In the genomic region with DNA sequence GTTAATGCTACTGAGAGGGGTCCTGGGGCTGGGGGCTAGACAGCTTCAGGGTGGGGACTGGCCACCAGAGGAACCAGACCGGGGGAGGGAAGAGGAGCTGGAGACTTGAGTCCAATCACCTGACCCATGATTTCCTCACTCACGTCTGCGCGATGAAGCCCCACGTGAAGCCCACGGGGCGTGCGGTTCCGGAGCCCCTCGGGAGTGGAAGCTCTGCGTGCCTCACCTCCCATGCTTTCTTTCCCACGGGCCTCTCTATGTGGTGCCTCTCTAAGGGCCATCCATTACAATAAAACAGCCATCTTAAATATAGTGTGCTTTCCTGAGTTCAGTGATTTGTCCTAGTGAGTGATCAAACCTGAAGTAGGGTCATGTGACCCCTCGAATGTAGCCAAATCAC, we compare ENCODE assay signal across 21 cellular contexts.
A peak's percentile ranks its signal among the peaks of the same experiment; 100 is the strongest.
DNase-seq lines count a peak whose midpoint lies in the region; ATAC-seq, FAIRE-seq and TF ChIP-seq lines count a peak whose summit lies in the region.
"Had no signal": no experiment of that assay in that cellular context is flagged by ENCODE, and none has a peak within 500 bp of the region (broad histone marks: within the 10 kb centered on the region; RNA-seq: fewer than 3 reads in every experiment).

No MANE protein-coding gene starts in this region.

- FAIRE-seq in H1 (lab: Jason Lieb, UNC) = no peak
- FAIRE-seq: G401.6, GM12891 had no signal

- H3K27me3 ChIP-seq in H1 (replicated peaks in 1 of 4; ENCODE audit: control insufficient read depth in 3 of 4, extremely low read depth in 1 of 4, insufficient read depth in 3 of 4, low read length in 3 of 4) (peaks cover 0 to 9% (median under 1%) of the 10 kb centered on the region in 4 experiments; a peak in 2 of 7 replicates), suprapubic skin (no peaks in the 10 kb centered on the region)

- no peak overlapping the region for H3K14ac ChIP-seq in H1 (ENCODE audit: insufficient read length)

- H3K4me3 Mint-ChIP-seq in activated T-cell treated with anti-CD3 and anti-CD28 coated beads, Interleukin-2, amount 50 U/mL, for 72 hours = peak overlapping the region; percentile 46 to 64
- H3K4me3 Mint-ChIP-seq in T-cell = peak overlapping the region in 2 of 3 donors; percentile 69 to 70
- H3K4me3 Mint-ChIP-seq: HFFc6 had no signal

- H2AFZ ChIP-seq in H1 (ENCODE audit: low read length) = peak overlapping the region; percentile 75; the same call in 1 of the 2 replicates
- H2AFZ ChIP-seq: GM23248 had no signal

- no peak overlapping the region for H2BK15ac ChIP-seq in H1 (ENCODE audit: low read length)

- no peak overlapping the region for H3K18ac ChIP-seq in H1 (ENCODE audit: extremely low read depth, low read length)

- TF ChIP-seq POLR2A in H1 (IDR thresholded peaks at IDR 0.05; ENCODE audit: control extremely low read depth in 1 of 2, low read depth in 2 of 2, low read length in 2 of 2) (no peak), suprapubic skin (IDR thresholded peaks at IDR 0.05) (no peak)

- no peak overlapping the region for H4K8ac ChIP-seq in H1 (ENCODE audit: extremely low read depth, insufficient read depth, low read length)

- no peaks in the 10 kb centered on the region for H3K79me1 ChIP-seq in H1 (ENCODE audit: low read depth, low read length)

- H4K20me1 ChIP-seq in H1 (replicated peaks in 1 of 2; ENCODE audit: control insufficient read depth in 1 of 2, insufficient read depth in 2 of 2, low read length in 2 of 2) = peaks cover 0 to 2% of the 10 kb centered on the region in 2 experiments

- no peak overlapping the region for H3K23ac ChIP-seq in H1 (ENCODE audit: insufficient read length)

- H3K27ac Mint-ChIP-seq in activated T-cell treated with anti-CD3 and anti-CD28 coated beads, Interleukin-2, amount 50 U/mL, for 72 hours = no peak overlapping the region
- no peak overlapping the region for H3K27ac Mint-ChIP-seq in T-cell
- H3K27ac Mint-ChIP-seq: CD4-positive, CD25-positive, alpha-beta regulatory T cell; HFFc6 had no signal

- TF ChIP-seq CTCF in H1 (IDR thresholded peaks at IDR 0.05; ENCODE audit: control extremely low read depth in 1 of 3, insufficient read depth in 1 of 3, low read depth in 1 of 3, low read length in 3 of 3) = no peak
- no peak for TF ChIP-seq CTCF in suprapubic skin (IDR thresholded peaks at IDR 0.05)

- H2BK20ac ChIP-seq in H1 (ENCODE audit: low read length) = no peak overlapping the region

- H3K4ac ChIP-seq in H1 (replicated peaks; ENCODE audit: insufficient read length, low read depth, low read length) = no peak overlapping the region

- no peak for TF ChIP-seq EP300 in H1 (IDR thresholded peaks at IDR 0.05; ENCODE audit: borderline replicate concordance in 1 of 2, low read depth in 2 of 2, low read length in 2 of 2)
- no peak for TF ChIP-seq EP300 in suprapubic skin (IDR thresholded peaks at IDR 0.05)

- H3K4me3 ChIP-seq in H1 (ENCODE audit: extremely low read depth in 1 of 4, insufficient read depth in 2 of 4, low read depth in 3 of 4, low read length in 4 of 4) (no peak overlapping the region), suprapubic skin (peak overlapping the region; percentile 44)
- H3K4me3 ChIP-seq: GM23248 had no signal

- H3K79me2 ChIP-seq in H1 (ENCODE audit: control insufficient read depth in 1 of 2, insufficient read depth in 2 of 2, low read length in 2 of 2) = no peaks in the 10 kb centered on the region

- H3K4me1 Mint-ChIP-seq in activated T-cell treated with anti-CD3 and anti-CD28 coated beads, Interleukin-2, amount 50 U/mL, for 72 hours (ENCODE audit: low read depth) = peaks cover 6% of the 10 kb centered on the region
- peaks cover 3 to 13% (median 8%) of the 10 kb centered on the region in 3 donors for H3K4me1 Mint-ChIP-seq in T-cell

- no peaks in the 10 kb centered on the region for H3K9me3 Mint-ChIP-seq in activated T-cell treated with anti-CD3 and anti-CD28 coated beads, Interleukin-2, amount 50 U/mL, for 72 hours
- H3K9me3 Mint-ChIP-seq in T-cell = no peaks in the 10 kb centered on the region

- no peak for DNase-seq in activated T-cell treated with anti-CD3 and anti-CD28 coated beads, Interleukin-2, amount 50 U/mL, for 72 hours
- no peak for DNase-seq in activated T-cell treated with anti-CD3 and anti-CD28 coated beads, Interleukin-2, amount 50 U/mL, for 48 hours
- DNase-seq in T-cell (no peak), H1 (ENCODE audit: low read depth in 1 of 2, low spot score in 2 of 2) (no peak), suprapubic skin (ENCODE audit: low spot score in 2 of 2) (no peak)
- DNase-seq: Calu3, DMS79, HFFc6, KBM-7, NCI-H1092 treated with DMSO at 0.1 percent for 48 hours, NCI-H1694, NCI-H2107, NCI-H226, NCI-H526 treated with DMSO at 0.1 percent for 48 hours had no signal

- TF ChIP-seq RAD21 in H1 (IDR thresholded peaks at IDR 0.05 in 1 of 2, conservative IDR thresholded peaks at IDR 0.05 in 1 of 2; ENCODE audit: low read depth in 2 of 2, low read length in 2 of 2) = no peak

- H3K4me1 ChIP-seq in H1 (replicated peaks in 1 of 4; ENCODE audit: control insufficient read depth in 3 of 4, insufficient read depth in 4 of 4, low read length in 3 of 4) (peaks cover 0 to 6% (median 0%) of the 10 kb centered on the region in 4 experiments; a peak in 3 of 7 replicates), suprapubic skin (peaks cover 10% of the 10 kb centered on the region)

- peaks cover 2% of the 10 kb centered on the region; the same call in 1 of the 2 replicates for H3K23me2 ChIP-seq in H1 (ENCODE audit: low read depth, low read length)

- no peak overlapping the region for H3K9ac ChIP-seq in H1 (replicated peaks in 1 of 4; ENCODE audit: extremely low read depth in 1 of 4, low read depth in 3 of 4, low read length in 3 of 4)
- H3K9ac ChIP-seq: GM23248 had no signal

- no peak overlapping the region for H2BK5ac ChIP-seq in H1 (ENCODE audit: low read depth, low read length)

- H3K56ac ChIP-seq in H1 (replicated peaks; ENCODE audit: insufficient read length, low read depth, low read length) = no peak overlapping the region

- no peak overlapping the region for H4K91ac ChIP-seq in H1 (replicated peaks; ENCODE audit: insufficient read length, low read length)

- H2BK120ac ChIP-seq in H1 (replicated peaks; ENCODE audit: low read depth, low read length) = no peak overlapping the region

- no peaks in the 10 kb centered on the region for H3K9me3 ChIP-seq in H1 (ENCODE audit: insufficient read depth in 2 of 2, low read depth in 1 of 2, low read length in 1 of 2)
- H3K9me3 ChIP-seq in suprapubic skin = no peaks in the 10 kb centered on the region

- H3K27me3 Mint-ChIP-seq in activated T-cell treated with anti-CD3 and anti-CD28 coated beads, Interleukin-2, amount 50 U/mL, for 72 hours (ENCODE audit: low read depth) = peaks cover 9% of the 10 kb centered on the region
- peaks cover 9 to 20% of the 10 kb centered on the region in 2 donors for H3K27me3 Mint-ChIP-seq in T-cell

- H2AK5ac ChIP-seq in H1 (ENCODE audit: low read depth, low read length) = no peak overlapping the region

- H3K27ac ChIP-seq in H1 (ENCODE audit: low read depth, low read length) (no peak overlapping the region), suprapubic skin (no peak overlapping the region)
- H3K27ac ChIP-seq: GM23248, RWPE1 had no signal

- H3K36me3 Mint-ChIP-seq in activated T-cell treated with anti-CD3 and anti-CD28 coated beads, Interleukin-2, amount 50 U/mL, for 72 hours (ENCODE audit: insufficient read depth in 2 of 2) = no peaks in the 10 kb centered on the region
- no peaks in the 10 kb centered on the region for H3K36me3 Mint-ChIP-seq in T-cell
- H3K36me3 Mint-ChIP-seq: CD4-positive, CD25-positive, alpha-beta regulatory T cell had no signal

- POLR2A ChIA-PET in T-cell (lab: Charles Lee) = interaction anchor here in 1 of 2 donors (0.6 kb wide), 1 partner anchor 1659 kb away, joined by 3 read pairs; no protein-coding TSS in a partner anchor
- POLR2A ChIA-PET in H1 (lab: Charles Lee; ENCODE audit: partially characterized antibody) = interaction anchor here (0.8 kb wide), 1 partner anchor 69 kb away, joined by 3 read pairs; no protein-coding TSS in a partner anchor

- 0 out of 4 replicates have a peak overlapping the region, but pooled peaks of 1 of the 2 experiments have one; percentile 51 for H3K4me2 ChIP-seq in H1 (ENCODE audit: insufficient read depth in 1 of 2, low read depth in 2 of 2, low read length in 2 of 2)

- CTCF ChIA-PET in T-cell (lab: Charles Lee) (no interaction called here), H1 (lab: Charles Lee; ENCODE audit: partially characterized antibody) (interaction anchor here (0.7 to 11.3 kb wide), 23 partner anchors 8 to 365 kb away, joined by 3 to 151 read pairs (median 5); no protein-coding TSS in a partner anchor)

- H2BK12ac ChIP-seq in H1 (ENCODE audit: low read depth, low read length) = no peak overlapping the region

- no peak overlapping the region for H4K5ac ChIP-seq in H1 (ENCODE audit: insufficient read length, low read depth, low read length)

- WGBS in H1 (ENCODE audit: extremely low coverage in 1 of 2, insufficient coverage in 1 of 2, insufficient read length in 1 of 2, insufficient replicate concordance in 2 of 2, low coverage in 1 of 2, low lambda C conversion rate in 2 of 2, missing lambda C conversion rate in 1 of 2), 2 experiments = 97% methylated on average over 12 of the region's 13 CpGs; no CpG with 5 or more reads in 1 of the 2 experiments
- 92% methylated on average over 13 of the region's 13 CpGs for WGBS in suprapubic skin

- ATAC-seq in activated T-cell treated with anti-CD3 and anti-CD28 coated beads, Interleukin-2, amount 50 U/mL, for 72 hours (replicated peaks in 1 of 2) = no peak
- ATAC-seq in T-cell (replicated peaks in 1 of 4) (no peak), GM19455 (IDR thresholded peaks at IDR 0.05; ENCODE audit: unreplicated experiment) (no peak), GM21723 (IDR thresholded peaks at IDR 0.05; ENCODE audit: unreplicated experiment) (no peak)

- no peaks in the 10 kb centered on the region for H3K36me3 ChIP-seq in H1 (ENCODE audit: control insufficient read depth in 2 of 4, insufficient read depth in 4 of 4, low read length in 3 of 4)
- no peaks in the 10 kb centered on the region for H3K36me3 ChIP-seq in suprapubic skin

TF ChIP-seq in H1, 55 proteins besides CTCF, POLR2A, EP300 and RAD21 (continues in another document):
- no peak for TF ChIP-seq SP4 (IDR thresholded peaks at IDR 0.05; ENCODE audit: low read length)
- TF ChIP-seq RXRA (IDR thresholded peaks at IDR 0.05; ENCODE audit: insufficient read depth, low read depth, low read length) = no peak
- no peak for TF ChIP-seq ZNF274 (IDR thresholded peaks at IDR 0.05; ENCODE audit: borderline replicate concordance, extremely low read depth, low read length)
- no peak for TF ChIP-seq SAP30 (IDR thresholded peaks at IDR 0.05; ENCODE audit: insufficient read depth, insufficient replicate concordance, low read length)
- no peak for TF ChIP-seq RNF2 (IDR thresholded peaks at IDR 0.05; ENCODE audit: borderline replicate concordance, low read depth, low read length, missing control alignments, poor library complexity, severe bottlenecking)
- TF ChIP-seq NRF1 (IDR thresholded peaks at IDR 0.05; ENCODE audit: low read depth, low read length) = no peak
- no peak for TF ChIP-seq CEBPB (IDR thresholded peaks at IDR 0.05; ENCODE audit: low read depth, low read length)
